In the genomic region with DNA sequence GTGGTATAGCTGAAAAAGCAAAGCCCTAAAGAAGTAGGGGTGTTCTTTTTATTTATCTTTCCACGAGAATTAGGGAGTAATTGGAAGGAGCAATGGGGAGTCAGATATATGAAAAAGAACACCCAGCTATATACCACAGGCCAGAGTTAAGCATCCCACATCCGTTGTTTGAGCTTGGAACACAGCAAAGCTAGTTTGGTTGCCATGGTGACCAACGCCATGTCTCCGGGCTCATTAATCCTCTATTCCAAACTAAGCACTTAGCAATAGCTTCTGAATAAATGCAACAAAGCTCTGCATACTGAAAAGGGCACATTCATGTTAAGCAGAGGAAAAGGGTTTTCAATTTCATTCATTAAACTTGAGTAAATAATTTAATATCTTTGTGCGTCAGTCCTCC, we compare ENCODE assay signal across 9 cellular contexts. TPM values are rescaled to one million over a fixed set of nuclear protein-coding genes. Genes with fewer than 3 reads are reported as not detected.
DNase-seq lines count a peak whose midpoint lies in the region; ATAC-seq lines count a peak whose summit lies in the region.
"Had no signal": no experiment of that assay in that cellular context is flagged by ENCODE, and none has a peak within 500 bp of the region (broad histone marks: within the 10 kb centered on the region; RNA-seq: fewer than 3 reads in every experiment).

No MANE protein-coding gene starts in this region.

- no peaks in the 10 kb centered on the region for H3K79me2 ChIP-seq in mesendoderm (ENCODE audit: control insufficient read depth, insufficient read depth, low read length)

- H3K27ac ChIP-seq in mesendoderm (ENCODE audit: low read depth, low read length) = no peak overlapping the region

- H3K23ac ChIP-seq in mesendoderm (ENCODE audit: low read length) = no peak overlapping the region

- no peak overlapping the region for H3K4me3 ChIP-seq in mesendoderm (ENCODE audit: low read length)

- peaks cover 5% of the 10 kb centered on the region for H3K27me3 Mint-ChIP-seq in activated CD4-positive, alpha-beta T cell treated with anti-CD3 and anti-CD28 coated beads, Interleukin-2, amount 10 ng/mL, durations not matched to agents 24 days and 14 days
- H3K27me3 Mint-ChIP-seq in activated T-helper 2 cell treated with anti-CD3 and anti-CD28 coated beads, Interferon-gamma antibody, Interleukin-2, Interleukin-4, amounts not matched to agents 10 μg/mL and 5 μg/mL and 100 μg/mL, durations not matched to agents 14 hours and 24 hours and 36 hours (ENCODE audit: low read depth) = peaks cover 14% of the 10 kb centered on the region

- no peak overlapping the region for H2AK5ac ChIP-seq in mesendoderm (ENCODE audit: low read length)

- H3K9me3 Mint-ChIP-seq in activated CD4-positive, alpha-beta T cell treated with anti-CD3 and anti-CD28 coated beads, Interleukin-2, amount 10 ng/mL, durations not matched to agents 24 days and 14 days = no peaks in the 10 kb centered on the region
- H3K9me3 Mint-ChIP-seq in activated T-helper 2 cell treated with anti-CD3 and anti-CD28 coated beads, Interferon-gamma antibody, Interleukin-2, Interleukin-4, amounts not matched to agents 10 μg/mL and 5 μg/mL and 100 μg/mL, durations not matched to agents 14 hours and 24 hours and 36 hours = no peaks in the 10 kb centered on the region

- intact Hi-C loops in activated CD4-positive, alpha-beta T cell treated with anti-CD3 and anti-CD28 coated beads, Interleukin-2, amount 10 ng/mL, durations not matched to agents 24 days and 14 days (cut with micrococcal nuclease) = no loop called here
- intact Hi-C loops in activated T-helper 2 cell treated with anti-CD3 and anti-CD28 coated beads, Interferon-gamma antibody, Interleukin-2, Interleukin-4, amounts not matched to agents 10 μg/mL and 5 μg/mL and 100 μg/mL, durations not matched to agents 14 hours and 24 hours and 36 hours (cut with micrococcal nuclease) = loop anchor here (1.0 to 2.0 kb wide), 2 partner anchors 8 to 812 kb away; no protein-coding TSS in a partner anchor
- intact Hi-C loops in sciatic nerve (cut with DNase I) = no loop called here

- DNase-seq in activated CD4-positive, alpha-beta T cell treated with anti-CD3 and anti-CD28 coated beads, Interleukin-2, amount 10 ng/mL, durations not matched to agents 24 days and 14 days = peak; percentile 78
- DNase-seq in activated CD4-positive, alpha-beta T cell treated with anti-CD3 and anti-CD28 coated beads, Interleukin-2, amount 50 U/mL, for 4 hours = no peak
- DNase-seq in MV-4-11 (lab: John Stamatoyannopoulos, UW) (peak; percentile 3), mesendoderm (peak; percentile 86), sciatic nerve (ENCODE audit: low spot score) (no peak)
- peak; percentile 45 for DNase-seq in activated T-helper 2 cell treated with anti-CD3 and anti-CD28 coated beads, Interferon-gamma antibody, Interleukin-2, Interleukin-4, amounts not matched to agents 10 μg/mL and 5 μg/mL and 100 μg/mL, durations not matched to agents 14 hours and 24 hours and 36 hours (ENCODE audit: low spot score)
- DNase-seq in activated T-cell treated with anti-CD3 and anti-CD28 coated beads, Interleukin-2, amount 50 U/mL, for 1 hour = no peak

- no peak overlapping the region for H3K4me3 Mint-ChIP-seq in activated CD4-positive, alpha-beta T cell treated with anti-CD3 and anti-CD28 coated beads, Interleukin-2, amount 10 ng/mL, durations not matched to agents 24 days and 14 days
- H3K4me3 Mint-ChIP-seq in activated T-helper 2 cell treated with anti-CD3 and anti-CD28 coated beads, Interferon-gamma antibody, Interleukin-2, Interleukin-4, amounts not matched to agents 10 μg/mL and 5 μg/mL and 100 μg/mL, durations not matched to agents 14 hours and 24 hours and 36 hours (ENCODE audit: low read depth) = no peak overlapping the region

- H3K27ac Mint-ChIP-seq in activated CD4-positive, alpha-beta T cell treated with anti-CD3 and anti-CD28 coated beads, Interleukin-2, amount 10 ng/mL, durations not matched to agents 24 days and 14 days = no peak overlapping the region
- no peak overlapping the region for H3K27ac Mint-ChIP-seq in activated T-helper 2 cell treated with anti-CD3 and anti-CD28 coated beads, Interferon-gamma antibody, Interleukin-2, Interleukin-4, amounts not matched to agents 10 μg/mL and 5 μg/mL and 100 μg/mL, durations not matched to agents 14 hours and 24 hours and 36 hours

- H3K4ac ChIP-seq in mesendoderm (ENCODE audit: low read depth, low read length) = no peak overlapping the region

- H2BK5ac ChIP-seq in mesendoderm (ENCODE audit: low read length) = no peak overlapping the region

- no peaks in the 10 kb centered on the region for H3K79me1 ChIP-seq in mesendoderm (ENCODE audit: low read length)

- H4K8ac ChIP-seq in mesendoderm (ENCODE audit: low read depth, low read length) = no peak overlapping the region

- no peaks in the 10 kb centered on the region for H3K36me3 Mint-ChIP-seq in activated CD4-positive, alpha-beta T cell treated with anti-CD3 and anti-CD28 coated beads, Interleukin-2, amount 10 ng/mL, durations not matched to agents 24 days and 14 days (ENCODE audit: low read depth)
- no peaks in the 10 kb centered on the region for H3K36me3 Mint-ChIP-seq in activated T-helper 2 cell treated with anti-CD3 and anti-CD28 coated beads, Interferon-gamma antibody, Interleukin-2, Interleukin-4, amounts not matched to agents 10 μg/mL and 5 μg/mL and 100 μg/mL, durations not matched to agents 14 hours and 24 hours and 36 hours (ENCODE audit: low read depth)

- H3K9ac ChIP-seq in mesendoderm (ENCODE audit: low read length) = no peak overlapping the region

- no peak overlapping the region for H3K18ac ChIP-seq in mesendoderm (ENCODE audit: low read length)

- H4K5ac ChIP-seq in mesendoderm (ENCODE audit: low read length) = no peak overlapping the region

- no peaks in the 10 kb centered on the region for H3K4me1 ChIP-seq in mesendoderm (ENCODE audit: control insufficient read depth, low read depth, low read length)

- H3K27me3 ChIP-seq in mesendoderm (ENCODE audit: insufficient read depth, low read length, poor library complexity) = no peaks in the 10 kb centered on the region

- H3K4me1 Mint-ChIP-seq in activated CD4-positive, alpha-beta T cell treated with anti-CD3 and anti-CD28 coated beads, Interleukin-2, amount 10 ng/mL, durations not matched to agents 24 days and 14 days = peaks cover 3% of the 10 kb centered on the region
- peaks cover 6% of the 10 kb centered on the region for H3K4me1 Mint-ChIP-seq in activated T-helper 2 cell treated with anti-CD3 and anti-CD28 coated beads, Interferon-gamma antibody, Interleukin-2, Interleukin-4, amounts not matched to agents 10 μg/mL and 5 μg/mL and 100 μg/mL, durations not matched to agents 14 hours and 24 hours and 36 hours (ENCODE audit: low read depth)

- no CpG with 5 or more reads among the region's 5 CpGs for WGBS in mesendoderm (ENCODE audit: extremely low coverage, insufficient coverage, low lambda C conversion rate)

- no peaks in the 10 kb centered on the region for H3K36me3 ChIP-seq in mesendoderm (ENCODE audit: control insufficient read depth, insufficient read depth, low read length)

- H3K4me2 ChIP-seq in mesendoderm (ENCODE audit: low read length) = no peak overlapping the region

- H2BK15ac ChIP-seq in mesendoderm (replicated peaks; ENCODE audit: low read depth) = no peak overlapping the region

- no peak overlapping the region for H3K56ac ChIP-seq in mesendoderm (ENCODE audit: low read length)

- no peak overlapping the region for H2BK120ac ChIP-seq in mesendoderm (ENCODE audit: low read depth, low read length)

- ATAC-seq in sciatic nerve = no peak
- no peak for ATAC-seq in HG03095 (IDR thresholded peaks at IDR 0.05; ENCODE audit: unreplicated experiment)

RNA-seq across cellular contexts. Expression of gene ASB4, which starts 23.5 kb away (rescaled TPM):
- not detected in 2 replicates for total RNA-seq in activated CD4-positive, alpha-beta T cell treated with anti-CD3 and anti-CD28 coated beads, Interleukin-2, amount 10 ng/mL, durations not matched to agents 24 days and 14 days
- total RNA-seq in activated T-helper 2 cell treated with anti-CD3 and anti-CD28 coated beads, Interferon-gamma antibody, Interleukin-2, Interleukin-4, amounts not matched to agents 10 μg/mL and 5 μg/mL and 100 μg/mL, durations not matched to agents 14 hours and 24 hours and 36 hours = not detected in 2 replicates
- polyA plus RNA-seq in mesendoderm (2013, experiment 1 of 2) = not detected
- polyA plus RNA-seq in mesendoderm (2013, experiment 2 of 2) = not detected
- 0.80 TPM for total RNA-seq in sciatic nerve
- polyA plus RNA-seq: BJ had no signal

Comparison
In these comparisons a context has a peak if more than half of its experiments do, and no peak if none do; other contexts are left out.
1. DNase-seq: peak in activated CD4-positive, alpha-beta T cell treated with anti-CD3 and anti-CD28 coated beads, Interleukin-2, amount 10 ng/mL, durations not matched to agents 24 days and 14 days (single experiment), MV-4-11 (single experiment), activated T-helper 2 cell treated with anti-CD3 and anti-CD28 coated beads, Interferon-gamma antibody, Interleukin-2, Interleukin-4, amounts not matched to agents 10 μg/mL and 5 μg/mL and 100 μg/mL, durations not matched to agents 14 hours and 24 hours and 36 hours (single experiment) and mesendoderm (single experiment); none in activated CD4-positive, alpha-beta T cell treated with anti-CD3 and anti-CD28 coated beads, Interleukin-2, amount 50 U/mL, for 4 hours (0 of 2), activated T-cell treated with anti-CD3 and anti-CD28 coated beads, Interleukin-2, amount 50 U/mL, for 1 hour (single experiment) and sciatic nerve (single experiment).